Comparison of ENCODE assay signal across 8 cellular contexts in genomic region chr2:8685697-8686358, GRCh38. TPM values are rescaled to one million over a fixed set of nuclear protein-coding genes. Genes with fewer than 3 reads are reported as not detected.
DNase-seq lines count a peak whose midpoint lies in the region; ATAC-seq and TF ChIP-seq lines count a peak whose summit lies in the region.

No MANE protein-coding gene starts in this region.

- DNase-seq in DMS 273 (lab: John Stamatoyannopoulos, UW; ENCODE audit: unreplicated experiment) (peak; percentile 90), DMS 273 treated with DMSO at 0.1 percent for 48 hours (lab: John Stamatoyannopoulos, UW) (no peak), NCI-H748 treated with DMSO at 0.1 percent for 48 hours (lab: John Stamatoyannopoulos, UW) (peak; percentile 62), epithelial cell of esophagus (ENCODE audit: low read depth) (peak; percentile 23), mucosa of descending colon (peak; percentile 78 to 90 (median 82))
- peak; percentile 85 for DNase-seq in activated CD8-positive, alpha-beta memory T cell treated with anti-CD3 and anti-CD28 coated beads, Interleukin-2, amount 50 U/mL, for 4 hours
- DNase-seq in stimulated activated CD8-positive, alpha-beta memory T cell treated with anti-CD3 and anti-CD28 coated beads, Interleukin-4, amount 100 ng/mL, for 24 hours (ENCODE audit: low read depth) = peak; percentile 69

- peak; percentile 48 for TF ChIP-seq CTCF in epithelial cell of esophagus (IDR thresholded peaks at IDR 0.05; ENCODE audit: insufficient read depth, low read depth, low read length, missing control alignments)
- peak; percentile 96 for TF ChIP-seq CTCF in mucosa of descending colon (IDR thresholded peaks at IDR 0.05)

- ATAC-seq in HG03066 (IDR thresholded peaks at IDR 0.05; ENCODE audit: low read depth, unreplicated experiment) = peak; percentile 14
- ATAC-seq in mucosa of descending colon = peak; percentile 61

- intact Hi-C loops in mucosa of descending colon (cut with DNase I, micrococcal nuclease) = loop anchor here (2.0 to 10.0 kb wide), 3 partner anchors 951 to 1261 kb away; no protein-coding TSS in a partner anchor

- H3K4me1 ChIP-seq in mucosa of descending colon (ENCODE audit: low read depth) = peaks cover under 1% of the 10 kb centered on the region

- H3K36me3 ChIP-seq in mucosa of descending colon (ENCODE audit: low read depth) = no peaks in the 10 kb centered on the region

- no peaks in the 10 kb centered on the region for H3K9me3 ChIP-seq in mucosa of descending colon

- H3K4me3 ChIP-seq in epithelial cell of esophagus (ENCODE audit: low read length) = peak overlapping the region; percentile 29
- peak overlapping the region; percentile 59 for H3K4me3 ChIP-seq in mucosa of descending colon

RNA-seq across cellular contexts. Expression of gene ID2, which starts 4.0 kb away (rescaled TPM):
- 100 to 1,000 TPM in 2 of 3 donors, 10 to 100 TPM in 1; 97.4 to 190 (median 170) TPM for total RNA-seq in mucosa of descending colon
